ENCODE assay signal across 1 cellular context in genomic region chr3:9914559-9915251, GRCh38.
TF ChIP-seq lines count a peak whose summit lies in the region.

No MANE protein-coding gene starts in this region.

TF ChIP-seq in K562, 482 proteins besides CTCF, POLR2A, EP300 and RAD21:
- no peak for TF ChIP-seq E2F8 (IDR thresholded peaks at IDR 0.05; ENCODE audit: low read depth, partially characterized antibody)
- TF ChIP-seq HDAC1 (IDR thresholded peaks at IDR 0.05): no peak
- 0 out of 2 replicates have a peak, but pooled peaks have one; percentile 15 for TF ChIP-seq STAG1 (CRISPR knock-in tag; IDR thresholded peaks at IDR 0.05; ENCODE audit: borderline replicate concordance)
